22 cellular contexts compared by ENCODE assay signal in the genomic region with DNA sequence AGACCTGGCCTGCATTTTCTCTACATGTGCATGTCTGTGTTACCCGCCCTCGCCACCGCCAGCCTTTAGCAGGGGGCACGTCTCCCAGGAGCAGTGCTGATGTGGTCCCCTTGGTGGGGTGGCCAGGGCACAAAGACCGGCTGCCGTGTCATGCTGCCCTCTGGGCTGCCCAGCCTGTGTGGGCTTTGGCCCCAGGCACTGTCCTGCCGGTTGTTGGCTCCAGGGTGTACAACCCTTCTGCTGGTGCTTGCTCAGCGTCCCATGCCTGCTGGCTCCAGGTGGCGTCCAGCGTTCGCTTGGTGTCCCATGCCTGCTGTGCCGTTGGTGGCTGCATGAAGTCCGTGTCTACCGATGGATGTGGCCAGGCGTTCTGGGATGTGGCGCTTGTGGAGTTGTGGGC. TPM values are rescaled to one million over a fixed set of nuclear protein-coding genes. Genes with fewer than 3 reads are reported as not detected.
DNase-seq lines count a peak whose midpoint lies in the region; ATAC-seq and TF ChIP-seq lines count a peak whose summit lies in the region.
"Had no signal": no experiment of that assay in that cellular context is flagged by ENCODE, and none has a peak within 500 bp of the region (broad histone marks: within the 10 kb centered on the region; RNA-seq: fewer than 3 reads in every experiment).

No MANE protein-coding gene starts in this region.

- H3K4me1 ChIP-seq in PC-9 (replicated peaks; ENCODE audit: insufficient read depth) (peaks cover 61% of the 10 kb centered on the region), neuronal stem cell (ENCODE audit: control insufficient read depth in 2 of 2, insufficient read depth in 1 of 2, low read depth in 1 of 2, low read length in 2 of 2) (peaks cover 39% of the 10 kb centered on the region in 2 donors), thyroid gland (peaks cover 64 to 72% of the 10 kb centered on the region in 2 donors)

- H4K20me1 ChIP-seq in PC-9 (ENCODE audit: insufficient read depth) = peaks cover 14% of the 10 kb centered on the region; the same call in 1 of the 2 replicates

- POLR2A ChIA-PET in PC-9 (lab: Charles Lee; ENCODE audit: unreplicated experiment) = no interaction called here

- no peak for TF ChIP-seq POLR2A in thyroid gland (IDR thresholded peaks at IDR 0.05)

- CTCF ChIA-PET in PC-9 (lab: Charles Lee) = no interaction called here

- H3K9me3 ChIP-seq in PC-9 (ENCODE audit: insufficient read depth, low read depth) (no peaks in the 10 kb centered on the region), neuronal stem cell (replicated peaks in 1 of 2; ENCODE audit: control insufficient read depth in 2 of 2, insufficient read depth in 1 of 2, low read depth in 1 of 2, low read length in 2 of 2) (peaks cover 0 to 2% of the 10 kb centered on the region in 2 donors), thyroid gland (no peaks in the 10 kb centered on the region)
- H3K9me3 ChIP-seq: left lung, mucosa of descending colon had no signal

- H3K4me3 ChIP-seq in PC-9 = no peak overlapping the region
- H3K4me3 ChIP-seq in dorsolateral prefrontal cortex = peak overlapping the region in 55 of 59 donors; percentile 8 to 80 (median 66)
- H3K4me3 ChIP-seq in neuronal stem cell (ENCODE audit: low read length in 2 of 2) = no peak overlapping the region
- H3K4me3 ChIP-seq in thyroid gland (replicated peaks in 1 of 3) = no peak overlapping the region
- H3K4me3 ChIP-seq: left lung, mucosa of descending colon, SJSA1 had no signal

- intact Hi-C loops in PC-9 (cut with micrococcal nuclease; ENCODE audit: unreplicated experiment) = no loop called here
- intact Hi-C loops in dorsolateral prefrontal cortex (cut with DNase I) = no loop called here
- intact Hi-C loops in thyroid gland (cut with DNase I) = loop anchor here (10.0 kb wide), 1 partner anchor 186 kb away; the partner anchor contains the start of gene CEP131

- H3F3A ChIP-seq in PC-9 (ENCODE audit: insufficient read depth, low read depth) = peaks cover 27% of the 10 kb centered on the region; the same call in 1 of the 2 replicates

- H3K79me1 ChIP-seq in neuronal stem cell (ENCODE audit: low read depth, low read length) = peaks cover 38% of the 10 kb centered on the region

- peak overlapping the region; percentile 75 for H3K14ac ChIP-seq in neuronal stem cell (ENCODE audit: low read length)

- no CpG with 5 or more reads among the region's 16 CpGs for WGBS in neuronal stem cell (ENCODE audit: extremely low coverage in 2 of 2, insufficient read length in 2 of 2, insufficient replicate concordance in 1 of 2), 2 donors
- 97% methylated on average over 6 of the region's 16 CpGs; no CpG with 5 or more reads in 1 of the 2 donors for WGBS in thyroid gland, 2 donors

- no peak overlapping the region for H4K91ac ChIP-seq in neuronal stem cell (ENCODE audit: low read depth, low read length, poor library complexity)

- H2BK12ac ChIP-seq in neuronal stem cell (ENCODE audit: low read length) = no peak overlapping the region

- H3K4ac ChIP-seq in neuronal stem cell (ENCODE audit: low read length) = no peak overlapping the region

- H3K4me2 ChIP-seq in PC-9 = peak overlapping the region; percentile 72; the same call in 1 of the 2 replicates
- no peak overlapping the region for H3K4me2 ChIP-seq in neuronal stem cell (ENCODE audit: insufficient read depth, low read length, poor library complexity, severe bottlenecking)

- TF ChIP-seq CTCF in PC-9 (conservative IDR thresholded peaks at IDR 0.05) (no peak), dorsolateral prefrontal cortex (IDR thresholded peaks at IDR 0.05 in 54 of 56, conservative IDR thresholded peaks at IDR 0.05 in 2 of 56; ENCODE audit: low read depth in 1 of 56, partially characterized antibody in 56 of 56) (no peak), thyroid gland (IDR thresholded peaks at IDR 0.05) (no peak)

- H2BK15ac ChIP-seq in neuronal stem cell (ENCODE audit: low read length) = no peak overlapping the region

- H3K27me3 ChIP-seq in PC-9 (ENCODE audit: insufficient read depth, low read depth) = no peaks in the 10 kb centered on the region
- H3K27me3 ChIP-seq in dorsolateral prefrontal cortex = no peaks in the 10 kb centered on the region
- peaks cover 0 to 3% (median 0%) of the 10 kb centered on the region in 3 experiments for H3K27me3 ChIP-seq in neuronal stem cell (ENCODE audit: control insufficient read depth in 3 of 3, insufficient read depth in 3 of 3, low read depth in 1 of 3, low read length in 3 of 3)
- H3K27me3 ChIP-seq in thyroid gland = no peaks in the 10 kb centered on the region
- H3K27me3 ChIP-seq: SJSA1 had no signal

- no peak overlapping the region for H2AK5ac ChIP-seq in neuronal stem cell (ENCODE audit: low read depth, low read length)

- no peaks in the 10 kb centered on the region for H3K36me3 ChIP-seq in PC-9 (ENCODE audit: low read depth)
- peaks cover 4 to 24% of the 10 kb centered on the region in 2 donors for H3K36me3 ChIP-seq in neuronal stem cell (replicated peaks in 1 of 2; ENCODE audit: control insufficient read depth in 2 of 2, insufficient read depth in 2 of 2, low read length in 2 of 2)
- H3K36me3 ChIP-seq in thyroid gland = no peaks in the 10 kb centered on the region
- H3K36me3 ChIP-seq: left lung had no signal

- H3K9ac ChIP-seq in neuronal stem cell (ENCODE audit: low read depth, low read length, poor library complexity) = peak overlapping the region; percentile 44

- H3K27ac ChIP-seq in PC-9 (no peak overlapping the region), dorsolateral prefrontal cortex (peak overlapping the region in 10 of 59 donors; percentile 18 to 85 (median 42)), neuronal stem cell (replicated peaks; ENCODE audit: low read length) (peak overlapping the region; percentile 17), thyroid gland (peak overlapping the region in 2 of 3 donors; percentile 85 to 86)
- H3K27ac ChIP-seq: left lung, SJSA1 had no signal

- no peak for ATAC-seq in HG03342 (IDR thresholded peaks at IDR 0.05; ENCODE audit: unreplicated experiment)
- ATAC-seq: left lung had no signal

- H3K9me2 ChIP-seq in PC-9 (ENCODE audit: insufficient read depth) = no peaks in the 10 kb centered on the region

- H4K8ac ChIP-seq in neuronal stem cell (ENCODE audit: low read depth, low read length) = no peak overlapping the region

- H2AFZ ChIP-seq in PC-9 (no peak overlapping the region), neuronal stem cell (ENCODE audit: low read length) (no peak overlapping the region)

- H3K18ac ChIP-seq in neuronal stem cell (ENCODE audit: low read length) = peak overlapping the region; percentile 84

- DNase-seq in PC-9 (no peak), dorsolateral prefrontal cortex (no peak), neuronal stem cell (ENCODE audit: low spot score) (no peak), thyroid gland (no peak), AG08396 (ENCODE audit: low spot score) (no peak)
- DNase-seq in NK-92 treated with Interleukin-12 subunit alpha and Interleukin-12 subunit beta, amount 100 ng/mL, for 24 hours (lab: John Stamatoyannopoulos, UW) = no peak
- DNase-seq: activated naive CD4-positive, alpha-beta T cell treated with anti-CD3 and anti-CD28 coated beads for 36 hours; activated T-cell treated with anti-CD3 and anti-CD28 coated beads, Interleukin-2, amount 50 U/mL, for 1 hour; amygdala; CD4-positive, alpha-beta T cell; DMS 273 treated with DMSO at 0.1 percent for 48 hours; GDM1; H7; NCI-H1048; NCI-H2029 treated with DMSO at 0.1 percent for 48 hours; NCI-H226; NCI-H82; T-helper 1 cell had no signal

- no peak overlapping the region for H2BK120ac ChIP-seq in neuronal stem cell (ENCODE audit: low read depth, low read length)

- H3K79me2 ChIP-seq in PC-9 (ENCODE audit: low read depth) = peaks cover 76% of the 10 kb centered on the region

- no TSS peak for BruUV-seq in PC-9 (replicated peaks; lab: Mats Ljungman, UMichigan)

- H3K23ac ChIP-seq in neuronal stem cell (ENCODE audit: low read depth, low read length, poor library complexity) = peak overlapping the region; percentile 89

- H2BK5ac ChIP-seq in neuronal stem cell (ENCODE audit: low read length) = peak overlapping the region; percentile 88

RNA-seq across cellular contexts. Expression of gene BAIAP2, which starts 4.1 kb away (rescaled TPM):
- total RNA-seq in PC-9 (2021) = 109 and 125 TPM in 2 replicates
- 100 to 1,000 TPM; 104 to 353 (median 235) TPM for total RNA-seq in dorsolateral prefrontal cortex
- 30.9 TPM for polyA plus RNA-seq in neuronal stem cell (2013, experiment 1 of 2)
- polyA plus RNA-seq in neuronal stem cell (2013, experiment 2 of 2) = 31.6 TPM
- total RNA-seq in thyroid gland = 10 to 100 TPM; 35.8 to 86.8 (median 42.1) TPM

RNA-seq across cellular contexts. Expression of gene CHMP6, which starts 47.5 kb away (rescaled TPM):
- total RNA-seq in PC-9 (2021) (17.4 and 18.1 TPM in 2 replicates), dorsolateral prefrontal cortex (10 to 100 TPM; 15.4 to 33.4 (median 22.0) TPM), thyroid gland (10 to 100 TPM; 19.5 to 37.8 (median 27.8) TPM)
- polyA plus RNA-seq in neuronal stem cell (2013, experiment 1 of 2) = 14.3 TPM
- polyA plus RNA-seq in neuronal stem cell (2013, experiment 2 of 2) = 13.1 TPM

Comparison
In these comparisons a context has a peak if more than half of its experiments do, and no peak if none do; other contexts are left out.
1. H3K4me3 ChIP-seq: peak in dorsolateral prefrontal cortex (55 of 59); none in PC-9 (single experiment), neuronal stem cell (0 of 2) and thyroid gland (0 of 3).